8 cellular contexts compared by ENCODE assay signal in the genomic region with DNA sequence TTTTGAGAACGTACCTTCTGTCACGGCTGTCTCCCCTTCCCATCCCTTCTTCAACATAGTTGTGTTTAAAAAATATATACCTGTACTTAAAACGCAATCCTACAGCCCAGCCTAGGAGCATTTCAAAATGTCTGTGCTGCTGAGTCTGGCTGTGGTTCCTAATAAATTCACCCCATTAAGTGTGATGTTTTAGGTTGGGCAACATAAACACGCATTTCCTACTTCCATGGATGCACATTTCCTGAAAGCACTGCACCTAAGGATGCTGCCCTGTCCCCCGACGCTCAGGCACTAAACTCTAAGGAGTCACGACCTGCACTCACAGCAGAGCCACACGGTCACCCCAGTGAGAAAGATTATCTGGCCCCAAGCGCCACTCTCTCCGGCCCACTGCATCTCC. TPM values are rescaled to one million over a fixed set of nuclear protein-coding genes. Genes with fewer than 3 reads are reported as not detected.
DNase-seq lines count a peak whose midpoint lies in the region; ATAC-seq and TF ChIP-seq lines count a peak whose summit lies in the region.

No MANE protein-coding gene starts in this region.

- in situ Hi-C loops in GM23248 (cut with MboI): no loop called here

- CTCF ChIA-PET in Calu3 (lab: Charles Lee): no interaction called here

- ATAC-seq in HG03565 (IDR thresholded peaks at IDR 0.05; ENCODE audit: unreplicated experiment): no peak

- BruUV-seq in Calu3 (replicated peaks; lab: Mats Ljungman, UMichigan): no TSS peak

- H3K79me2 ChIP-seq in GM23248 (ENCODE audit: insufficient read depth): peaks cover 80% of the 10 kb centered on the region
- H3K79me2 ChIP-seq in OCI-LY3 (ENCODE audit: low read length): peaks cover 89% of the 10 kb centered on the region
- peaks cover 81% of the 10 kb centered on the region for H3K79me2 ChIP-seq in neural progenitor cell (ENCODE audit: low read depth)

- H3K36me3 Mint-ChIP-seq in Calu3 (ENCODE audit: insufficient read depth, unreplicated experiment) (peaks cover 41% of the 10 kb centered on the region), endodermal cell (ENCODE audit: low read depth) (peaks cover 8% of the 10 kb centered on the region), neural progenitor cell (peaks cover 6% of the 10 kb centered on the region)

- H3K9me3 Mint-ChIP-seq in Calu3 (ENCODE audit: low read depth, unreplicated experiment) (no peaks in the 10 kb centered on the region), endodermal cell (peaks cover 8% of the 10 kb centered on the region), neural progenitor cell (no peaks in the 10 kb centered on the region)

- peak overlapping the region; percentile 91 for H3K4me3 ChIP-seq in GM23248
- H3K4me3 ChIP-seq in OCI-LY3 (ENCODE audit: low read length): peak overlapping the region; percentile 91
- H3K4me3 ChIP-seq in endodermal cell (ENCODE audit: low read length): peak overlapping the region; percentile 96
- H3K4me3 ChIP-seq in neural progenitor cell: peak overlapping the region; percentile 94

- H3K27ac Mint-ChIP-seq in Calu3 (ENCODE audit: unreplicated experiment) (peak overlapping the region; percentile 88), endodermal cell (peak overlapping the region; percentile 42), neural progenitor cell (peak overlapping the region; percentile 91)

- H3K4me1 ChIP-seq in GM23248 (ENCODE audit: insufficient read depth) (peaks cover 57% of the 10 kb centered on the region), OCI-LY3 (ENCODE audit: low read length) (peaks cover 41% of the 10 kb centered on the region), endodermal cell (ENCODE audit: control insufficient read depth, insufficient read depth, low read length) (peaks cover 4% of the 10 kb centered on the region), neural progenitor cell (peaks cover 55% of the 10 kb centered on the region)

- H3K27me3 ChIP-seq in GM23248 (replicated peaks; ENCODE audit: insufficient read depth): no peaks in the 10 kb centered on the region
- no peaks in the 10 kb centered on the region for H3K27me3 ChIP-seq in OCI-LY3 (ENCODE audit: low read depth, low read length)
- peaks cover 15% of the 10 kb centered on the region for H3K27me3 ChIP-seq in endodermal cell (ENCODE audit: control insufficient read depth, insufficient read depth, low read length, poor library complexity, severe bottlenecking)
- peaks cover 35% of the 10 kb centered on the region for H3K27me3 ChIP-seq in neural progenitor cell

- TF ChIP-seq CTCF in Calu3 (IDR thresholded peaks at IDR 0.05; ENCODE audit: unreplicated experiment): no peak
- no peak for TF ChIP-seq CTCF in OCI-LY3 (IDR thresholded peaks at IDR 0.05; ENCODE audit: low read depth, low read length)
- TF ChIP-seq CTCF in endodermal cell (conservative IDR thresholded peaks at IDR 0.05): no peak
- no peak for TF ChIP-seq CTCF in neural progenitor cell (IDR thresholded peaks at IDR 0.05)

- H3K27ac ChIP-seq in GM23248 (peak overlapping the region; percentile 98), OCI-LY3 (ENCODE audit: low read length) (peak overlapping the region; percentile 94), endodermal cell (ENCODE audit: low read depth, low read length) (no peak overlapping the region), neural progenitor cell (peak overlapping the region; percentile 97)

- no peaks in the 10 kb centered on the region for H3K36me3 ChIP-seq in GM23248 (ENCODE audit: low read depth)
- H3K36me3 ChIP-seq in OCI-LY3 (replicated peaks; ENCODE audit: low read depth, low read length): peaks cover 8% of the 10 kb centered on the region
- peaks cover 9% of the 10 kb centered on the region for H3K36me3 ChIP-seq in endodermal cell (ENCODE audit: control insufficient read depth, insufficient read depth, low read length)
- peaks cover 6% of the 10 kb centered on the region for H3K36me3 ChIP-seq in neural progenitor cell

- peak overlapping the region; percentile 100 for H3K4me2 ChIP-seq in GM23248 (ENCODE audit: unreplicated experiment)
- H3K4me2 ChIP-seq in OCI-LY3 (ENCODE audit: low read length): peak overlapping the region; percentile 88
- peak overlapping the region; percentile 96 for H3K4me2 ChIP-seq in neural progenitor cell

- H3K4me3 Mint-ChIP-seq in Calu3 (ENCODE audit: low read depth, unreplicated experiment) (peak overlapping the region; percentile 93), endodermal cell (peak overlapping the region; percentile 88), neural progenitor cell (peak overlapping the region; percentile 97)

- 1 to 2% methylated on average over 10 of the region's 10 CpGs for WGBS in GM23248 (ENCODE audit: low coverage in 1 of 2, low lambda C conversion rate in 2 of 2, missing lambda C conversion rate in 2 of 2), 2 experiments
- WGBS in endodermal cell (ENCODE audit: insufficient coverage in 1 of 2, insufficient read length in 1 of 2), 2 experiments: 4 to 9% methylated on average over 5 to 10 of the region's 10 CpGs

- H4K20me1 ChIP-seq in GM23248 (ENCODE audit: insufficient read depth) (no peaks in the 10 kb centered on the region), OCI-LY3 (ENCODE audit: insufficient read depth, low read length) (peaks cover 21% of the 10 kb centered on the region), neural progenitor cell (ENCODE audit: low read depth) (peaks cover 53% of the 10 kb centered on the region)

- peaks cover 47% of the 10 kb centered on the region for H3F3A ChIP-seq in GM23248 (ENCODE audit: insufficient read depth)
- peaks cover 50% of the 10 kb centered on the region for H3F3A ChIP-seq in neural progenitor cell (ENCODE audit: low read depth)

- H3K9me3 ChIP-seq in GM23248 (ENCODE audit: low read depth) (no peaks in the 10 kb centered on the region), OCI-LY3 (ENCODE audit: insufficient read depth, low read length) (0 out of 2 replicates have a peak, but pooled peaks cover 4% of the 10 kb centered on the region), endodermal cell (ENCODE audit: control insufficient read depth, low read length) (peaks cover 11% of the 10 kb centered on the region), neural progenitor cell (ENCODE audit: low read depth) (no peaks in the 10 kb centered on the region)

- no peaks in the 10 kb centered on the region for H3K9me2 ChIP-seq in GM23248 (ENCODE audit: insufficient read depth)

- intact Hi-C loops in Calu3 (cut with micrococcal nuclease; ENCODE audit: unreplicated experiment): loop anchor here (5.0 to 10.0 kb wide), 3 partner anchors 70 to 563 kb away; no protein-coding TSS in a partner anchor

- H2AFZ ChIP-seq in GM23248 (0 out of 2 replicates have a peak overlapping the region, but pooled peaks have one; percentile 6), OCI-LY3 (ENCODE audit: low read depth, low read length) (no peak overlapping the region), neural progenitor cell (replicated peaks) (no peak overlapping the region)

- DNase-seq in Calu3 (no peak), GM23248 (no peak), endodermal cell (no peak), neural progenitor cell (ENCODE audit: low spot score) (no peak), epidermal melanocyte (ENCODE audit: insufficient read length, low spot score) (no peak), DMS53 treated with DMSO at 0.1 percent for 48 hours (lab: John Stamatoyannopoulos, UW; ENCODE audit: unreplicated experiment) (no peak)

- H3K4me1 Mint-ChIP-seq in Calu3 (ENCODE audit: low read depth, unreplicated experiment): peaks cover 24% of the 10 kb centered on the region
- H3K4me1 Mint-ChIP-seq in endodermal cell: peaks cover 39% of the 10 kb centered on the region
- H3K4me1 Mint-ChIP-seq in neural progenitor cell: peaks cover 54% of the 10 kb centered on the region

- H3K9ac ChIP-seq in GM23248: peak overlapping the region; percentile 98
- peak overlapping the region; percentile 94 for H3K9ac ChIP-seq in OCI-LY3 (ENCODE audit: low read length)
- H3K9ac ChIP-seq in endodermal cell (ENCODE audit: extremely low read depth, low read length, poor library complexity, severe bottlenecking): peak overlapping the region; percentile 94
- H3K9ac ChIP-seq in neural progenitor cell: peak overlapping the region; percentile 35

- no peaks in the 10 kb centered on the region for H3K27me3 Mint-ChIP-seq in Calu3 (ENCODE audit: unreplicated experiment)
- peaks cover 35% of the 10 kb centered on the region for H3K27me3 Mint-ChIP-seq in endodermal cell (ENCODE audit: insufficient read depth)
- peaks cover 3% of the 10 kb centered on the region for H3K27me3 Mint-ChIP-seq in neural progenitor cell (ENCODE audit: insufficient read depth, low read depth)

RNA-seq across cellular contexts. Expression of a gene that starts 1.2 kb away (rescaled TPM):
- 17.2 and 19.0 TPM in 2 replicates for total RNA-seq in Calu3 (2022)
- 25.1 and 31.7 TPM in 2 replicates for total RNA-seq in GM23248 (2014; rRNA removed; shearing (Covaris generic))
- 24.0 and 25.0 TPM in 2 replicates for polyA plus RNA-seq in GM23248 (2016; fragmentation: Nextera tagmentation; extraction: Ambion mirVana)
- 10 to 100 TPM; 19.2 to 28.1 TPM for total RNA-seq in endodermal cell
- 8.8 TPM for polyA plus RNA-seq in endodermal cell (2013, experiment 1 of 2)
- polyA plus RNA-seq in endodermal cell (2013, experiment 2 of 2): 10.2 TPM
- 14.0 and 23.5 TPM in 2 replicates for total RNA-seq in neural progenitor cell (ENCODE audit: low replicate concordance)

Comparison
In these comparisons a context has a peak if more than half of its experiments do, and no peak if none do; other contexts are left out.
1. H3K9ac ChIP-seq: peak in every context shown above with its lines; median percentile 98 in GM23248; 94 in OCI-LY3; 94 in endodermal cell; 35 in neural progenitor cell.